ENCODE assay signal across 27 cellular contexts in genomic region chr17:40703652-40704051, GRCh38. TPM values are rescaled to one million over a fixed set of nuclear protein-coding genes. Genes with fewer than 3 reads are reported as not detected.
"Had no signal": no experiment of that assay in that cellular context is flagged by ENCODE, and none has a peak within 500 bp of the region (broad histone marks: within the 10 kb centered on the region; RNA-seq: fewer than 3 reads in every experiment).

Gene KRT24 (minus strand): TSS chr17:40703752. CDS start chr17:40703693, 59 bp downstream.

- H3K27ac ChIP-seq: cardiac muscle cell, SJSA1 had no signal

- ATAC-seq: activated T-cell treated with anti-CD3 and anti-CD28 coated beads, Interleukin-2, amount 50 U/mL, for 4 hours; activated T-helper 17 cell treated with anti-CD3 and anti-CD28 coated beads, Interleukin-2, amount 50 U/mL, for 72 hours; SK-N-SH treated with all-trans-retinoic acid at 6 μM for 48 hours had no signal

- H3K9me3 Mint-ChIP-seq: activated B cell treated with CpG ODN at 0.5 μM for 24 hours; activated CD4-positive, alpha-beta memory T cell treated with anti-CD3 and anti-CD28 coated beads for 36 hours; activated CD4-positive, alpha-beta T cell treated with anti-CD3 and anti-CD28 coated beads, Interleukin-2, amount 10 ng/mL, durations not matched to agents 7 days and 5 days; activated naive CD4-positive, alpha-beta T cell treated with anti-CD3 and anti-CD28 coated beads for 36 hours; activated T-cell treated with anti-CD3 and anti-CD28 coated beads, Interleukin-2, amount 50 U/mL, for 4 hours; activated T-helper 17 cell treated with anti-CD3 and anti-CD28 coated beads, Interleukin-2, amount 50 U/mL, for 72 hours; brain had no signal

- H3K4me3 ChIP-seq: cardiac muscle cell, SJSA1 had no signal

- H3K27ac Mint-ChIP-seq: activated B cell treated with CpG ODN at 0.5 μM for 24 hours; activated CD4-positive, alpha-beta memory T cell treated with anti-CD3 and anti-CD28 coated beads for 36 hours; activated CD4-positive, alpha-beta T cell treated with anti-CD3 and anti-CD28 coated beads, Interleukin-2, amount 10 ng/mL, durations not matched to agents 7 days and 5 days; activated naive CD4-positive, alpha-beta T cell treated with anti-CD3 and anti-CD28 coated beads for 36 hours; activated naive CD8-positive, alpha-beta T cell; activated T-helper 17 cell treated with anti-CD3 and anti-CD28 coated beads, Interleukin-2, amount 50 U/mL, for 72 hours; brain had no signal

- FAIRE-seq: astrocyte had no signal

- H3K4me1 Mint-ChIP-seq: activated B cell treated with CpG ODN at 0.5 μM for 24 hours; activated CD4-positive, alpha-beta T cell treated with anti-CD3 and anti-CD28 coated beads, Interleukin-2, amount 10 ng/mL, durations not matched to agents 7 days and 5 days; activated T-helper 17 cell treated with anti-CD3 and anti-CD28 coated beads, Interleukin-2, amount 50 U/mL, for 72 hours had no signal

- H3K36me3 ChIP-seq: cardiac muscle cell, SJSA1 had no signal

- H3K9me3 ChIP-seq: SJSA1 had no signal

- H3K4me1 ChIP-seq: SJSA1 had no signal

- DNase-seq: activated B cell treated with CpG ODN at 0.5 μM for 24 hours; activated CD4-positive, alpha-beta memory T cell treated with anti-CD3 and anti-CD28 coated beads for 36 hours; activated CD4-positive, alpha-beta T cell treated with anti-CD3 and anti-CD28 coated beads, Interleukin-2, amount 10 ng/mL, durations not matched to agents 7 days and 5 days; activated CD8-positive, alpha-beta memory T cell treated with anti-CD3 and anti-CD28 coated beads for 24 hours; activated gamma-delta T cell; activated naive CD4-positive, alpha-beta T cell treated with anti-CD3 and anti-CD28 coated beads for 36 hours; activated T-cell treated with anti-CD3 and anti-CD28 coated beads, Interleukin-2, amount 50 U/mL, for 4 hours; amygdala; MM.1S; NCI-H1105; NCI-H1436 treated with DMSO at 0.1 percent for 48 hours; NCI-H187 treated with DMSO at 0.1 percent for 48 hours; NCI-H2081 treated with DMSO at 0.1 percent for 48 hours; NCI-H2171 treated with DMSO at 0.1 percent for 48 hours; NCI-H226; NCI-H510A; NCI-H526 treated with DMSO at 0.1 percent for 48 hours; SHP77; SW 1271 had no signal

- H3K27me3 ChIP-seq: cardiac muscle cell had no signal

- H3K36me3 Mint-ChIP-seq: activated CD4-positive, alpha-beta memory T cell treated with anti-CD3 and anti-CD28 coated beads for 36 hours; activated naive CD8-positive, alpha-beta T cell; brain had no signal

- H3K4me3 Mint-ChIP-seq: activated B cell treated with CpG ODN at 0.5 μM for 24 hours; activated CD4-positive, alpha-beta memory T cell treated with anti-CD3 and anti-CD28 coated beads for 36 hours; activated CD4-positive, alpha-beta T cell treated with anti-CD3 and anti-CD28 coated beads, Interleukin-2, amount 10 ng/mL, durations not matched to agents 7 days and 5 days; activated naive CD4-positive, alpha-beta T cell treated with anti-CD3 and anti-CD28 coated beads for 36 hours; activated naive CD8-positive, alpha-beta T cell; activated T-cell treated with anti-CD3 and anti-CD28 coated beads, Interleukin-2, amount 50 U/mL, for 4 hours; activated T-helper 17 cell treated with anti-CD3 and anti-CD28 coated beads, Interleukin-2, amount 50 U/mL, for 72 hours had no signal

RNA-seq across cellular contexts. Expression of gene KRT24, which starts in this region (rescaled TPM):
- total RNA-seq: activated B cell treated with CpG ODN at 0.5 μM for 24 hours; activated CD4-positive, alpha-beta memory T cell treated with anti-CD3 and anti-CD28 coated beads for 36 hours; activated CD4-positive, alpha-beta T cell treated with anti-CD3 and anti-CD28 coated beads, Interleukin-2, amount 10 ng/mL, durations not matched to agents 7 days and 5 days; activated naive CD4-positive, alpha-beta T cell treated with anti-CD3 and anti-CD28 coated beads for 36 hours; activated T-cell treated with anti-CD3 and anti-CD28 coated beads, Interleukin-2, amount 50 U/mL, for 4 hours; activated T-helper 17 cell treated with anti-CD3 and anti-CD28 coated beads, Interleukin-2, amount 50 U/mL, for 72 hours; astrocyte; cardiac muscle cell; SJSA1; T-helper 1 cell treated with Interleukin-12 subunit alpha and Interleukin-12 subunit beta and Interleukin-4 antibody, amounts not matched to agents 30 ng/mL and 1 ng/mL, for 36 hours had no signal
